In the genomic region with DNA sequence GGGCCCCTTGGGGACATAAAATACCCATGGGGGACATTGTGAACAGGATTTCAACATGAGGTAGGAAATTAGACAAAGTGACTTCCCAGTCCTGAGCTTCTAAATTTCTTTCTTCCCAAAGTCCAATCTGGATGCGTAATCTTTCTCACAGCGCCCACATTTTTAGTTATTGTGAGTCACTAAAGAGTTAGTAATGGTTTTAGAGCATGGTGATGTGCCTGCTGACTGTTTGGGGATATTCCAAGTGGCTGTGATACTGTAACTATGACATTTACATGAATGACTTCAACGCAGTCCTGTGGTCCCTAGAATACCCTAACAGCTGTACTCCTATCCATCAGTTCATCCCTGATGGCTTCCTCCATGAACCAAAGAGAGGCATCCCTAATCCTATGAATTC, we compare ENCODE assay signal across 20 cellular contexts.
DNase-seq lines count a peak whose midpoint lies in the region; ATAC-seq and TF ChIP-seq lines count a peak whose summit lies in the region.
"Had no signal": no experiment of that assay in that cellular context is flagged by ENCODE, and none has a peak within 500 bp of the region (broad histone marks: within the 10 kb centered on the region; RNA-seq: fewer than 3 reads in every experiment).

No MANE protein-coding gene starts in this region.

- no peak overlapping the region for H2BK15ac ChIP-seq in neuronal stem cell (ENCODE audit: low read length)

- H3K4me3 Mint-ChIP-seq in activated T-helper 17 cell treated with anti-CD3 and anti-CD28 coated beads, Interleukin-2, amount 50 U/mL, for 72 hours, result no peak overlapping the region
- H3K4me3 Mint-ChIP-seq: CD8-positive, alpha-beta memory T cell had no signal

- no peak overlapping the region for H2BK120ac ChIP-seq in neuronal stem cell (ENCODE audit: low read depth, low read length)

- no peak overlapping the region for H4K8ac ChIP-seq in neuronal stem cell (ENCODE audit: low read depth, low read length)

- no peak overlapping the region for H3K27ac ChIP-seq in neuronal stem cell (replicated peaks; ENCODE audit: low read length)
- H3K27ac ChIP-seq in brain microvascular endothelial cell, result no peak overlapping the region
- H3K27ac ChIP-seq: right atrium auricular region, suprapubic skin had no signal

- no peaks in the 10 kb centered on the region for H3K9me3 Mint-ChIP-seq in activated T-helper 17 cell treated with anti-CD3 and anti-CD28 coated beads, Interleukin-2, amount 50 U/mL, for 72 hours

- no peak overlapping the region for H2BK12ac ChIP-seq in neuronal stem cell (ENCODE audit: low read length)

- peak; percentile 49 for DNase-seq in AG10803 (ENCODE audit: low read depth)
- peak; percentile 32 for DNase-seq in HCEC 1CT
- DNase-seq in inferior parietal cortex (ENCODE audit: extremely low spot score), result peak; percentile 53
- no peak for DNase-seq in activated T-cell treated with anti-CD3 and anti-CD28 coated beads, Interleukin-2, amount 50 U/mL, for 48 hours
- DNase-seq in neuronal stem cell (ENCODE audit: low spot score), result no peak
- DNase-seq in brain microvascular endothelial cell, result no peak
- DNase-seq: activated CD4-positive, alpha-beta T cell treated with anti-CD3 and anti-CD28 coated beads for 48 hours; activated CD8-positive, alpha-beta memory T cell treated with anti-CD3 and anti-CD28 coated beads, Interleukin-2, amount 10 ng/mL, durations not matched to agents 7 days and 5 days; caudate nucleus; CD8-positive, alpha-beta memory T cell; dermis blood vessel endothelial cell; hypothalamus; kidney; stimulated activated CD4-positive, alpha-beta T cell treated with anti-CD3 and anti-CD28 coated beads, Interleukin-15, amount 100 ng/mL, for 24 hours had no signal

- H3K4me2 ChIP-seq in neuronal stem cell (ENCODE audit: insufficient read depth, low read length, poor library complexity, severe bottlenecking), result no peak overlapping the region

- peak; percentile 77 for ATAC-seq in activated T-helper 17 cell treated with anti-CD3 and anti-CD28 coated beads, Interleukin-2, amount 50 U/mL, for 72 hours (replicated peaks)
- no peak for ATAC-seq in GM18858 (IDR thresholded peaks at IDR 0.05; ENCODE audit: unreplicated experiment)
- ATAC-seq: activated CD8-positive, alpha-beta memory T cell treated with anti-CD3 and anti-CD28 coated beads, Interleukin-2, amount 10 ng/mL, durations not matched to agents 7 days and 5 days; HCT116; Right ventricle myocardium inferior had no signal

- no peak overlapping the region for H3K23ac ChIP-seq in neuronal stem cell (ENCODE audit: low read depth, low read length, poor library complexity)

- TF ChIP-seq CTCF in AG10803 (conservative IDR thresholded peaks at IDR 0.05; ENCODE audit: low read length), result no peak
- TF ChIP-seq CTCF in brain microvascular endothelial cell (IDR thresholded peaks at IDR 0.05; ENCODE audit: low read depth, low read length, missing control alignments), result no peak

- no peak overlapping the region for H4K91ac ChIP-seq in neuronal stem cell (ENCODE audit: low read depth, low read length, poor library complexity)

- peaks cover 7% of the 10 kb centered on the region for H3K4me1 Mint-ChIP-seq in activated T-helper 17 cell treated with anti-CD3 and anti-CD28 coated beads, Interleukin-2, amount 50 U/mL, for 72 hours

- in situ Hi-C loops in brain microvascular endothelial cell (cut with HindIII; ENCODE audit: low pct_ligation_motif_present, low sequenced_read_pairs), result no loop called here

- H3K27me3 Mint-ChIP-seq in activated T-helper 17 cell treated with anti-CD3 and anti-CD28 coated beads, Interleukin-2, amount 50 U/mL, for 72 hours, result peaks cover 57% of the 10 kb centered on the region

- H2AK5ac ChIP-seq in neuronal stem cell (ENCODE audit: low read depth, low read length), result no peak overlapping the region

- no peak overlapping the region for H3K9ac ChIP-seq in neuronal stem cell (ENCODE audit: low read depth, low read length, poor library complexity)

- H3K4ac ChIP-seq in neuronal stem cell (ENCODE audit: low read length), result no peak overlapping the region

- H3K18ac ChIP-seq in neuronal stem cell (ENCODE audit: low read length), result no peak overlapping the region

- WGBS in neuronal stem cell (ENCODE audit: extremely low coverage in 2 of 2, insufficient read length in 2 of 2, insufficient replicate concordance in 1 of 2), 2 donors, result no CpG with 5 or more reads among the region's 3 CpGs

- H3K79me1 ChIP-seq in neuronal stem cell (ENCODE audit: low read depth, low read length), result no peaks in the 10 kb centered on the region

- H2BK5ac ChIP-seq in neuronal stem cell (ENCODE audit: low read length), result no peak overlapping the region

- no peak overlapping the region for H3K27ac Mint-ChIP-seq in activated T-helper 17 cell treated with anti-CD3 and anti-CD28 coated beads, Interleukin-2, amount 50 U/mL, for 72 hours
- H3K27ac Mint-ChIP-seq: activated CD8-positive, alpha-beta memory T cell treated with anti-CD3 and anti-CD28 coated beads, Interleukin-2, amount 10 ng/mL, durations not matched to agents 7 days and 5 days; CD8-positive, alpha-beta memory T cell had no signal

- no peaks in the 10 kb centered on the region for H3K4me1 ChIP-seq in neuronal stem cell (ENCODE audit: control insufficient read depth in 2 of 2, insufficient read depth in 1 of 2, low read depth in 1 of 2, low read length in 2 of 2)
- H3K4me1 ChIP-seq: right atrium auricular region, suprapubic skin had no signal

- H2AFZ ChIP-seq in neuronal stem cell (ENCODE audit: low read length), result no peak overlapping the region

- no peaks in the 10 kb centered on the region for H3K9me3 ChIP-seq in neuronal stem cell (replicated peaks in 1 of 2; ENCODE audit: control insufficient read depth in 2 of 2, insufficient read depth in 1 of 2, low read depth in 1 of 2, low read length in 2 of 2)
- H3K9me3 ChIP-seq: right atrium auricular region, suprapubic skin had no signal

- H3K14ac ChIP-seq in neuronal stem cell (ENCODE audit: low read length), result no peak overlapping the region

- H3K27me3 ChIP-seq in neuronal stem cell (ENCODE audit: control insufficient read depth in 3 of 3, insufficient read depth in 3 of 3, low read depth in 1 of 3, low read length in 3 of 3), result no peaks in the 10 kb centered on the region
- no peaks in the 10 kb centered on the region for H3K27me3 ChIP-seq in brain microvascular endothelial cell (replicated peaks)
- H3K27me3 ChIP-seq: right atrium auricular region had no signal

- H3K4me3 ChIP-seq in AG10803 (ENCODE audit: low read length) (no peak overlapping the region), neuronal stem cell (ENCODE audit: low read length in 2 of 2) (no peak overlapping the region), brain microvascular endothelial cell (ENCODE audit: low read depth, low read length) (no peak overlapping the region)
- H3K4me3 ChIP-seq: right atrium auricular region, suprapubic skin had no signal

- no peaks in the 10 kb centered on the region for H3K36me3 ChIP-seq in neuronal stem cell (replicated peaks in 1 of 2; ENCODE audit: control insufficient read depth in 2 of 2, insufficient read depth in 2 of 2, low read length in 2 of 2)
- H3K36me3 ChIP-seq in brain microvascular endothelial cell (replicated peaks), result no peaks in the 10 kb centered on the region
- H3K36me3 ChIP-seq: right atrium auricular region, suprapubic skin had no signal

- no peaks in the 10 kb centered on the region for H3K36me3 Mint-ChIP-seq in activated T-helper 17 cell treated with anti-CD3 and anti-CD28 coated beads, Interleukin-2, amount 50 U/mL, for 72 hours (ENCODE audit: low read depth)

Comparison
In these comparisons a context has a peak if more than half of its experiments do, and no peak if none do; other contexts are left out.
1. DNase-seq: peak in AG10803 (single experiment), HCEC 1CT (single experiment) and inferior parietal cortex (single experiment); none in activated T-cell treated with anti-CD3 and anti-CD28 coated beads, Interleukin-2, amount 50 U/mL, for 48 hours (0 of 2), neuronal stem cell (single experiment) and brain microvascular endothelial cell (single experiment).